ENCODE assay signal across 19 cellular contexts in the genomic region with DNA sequence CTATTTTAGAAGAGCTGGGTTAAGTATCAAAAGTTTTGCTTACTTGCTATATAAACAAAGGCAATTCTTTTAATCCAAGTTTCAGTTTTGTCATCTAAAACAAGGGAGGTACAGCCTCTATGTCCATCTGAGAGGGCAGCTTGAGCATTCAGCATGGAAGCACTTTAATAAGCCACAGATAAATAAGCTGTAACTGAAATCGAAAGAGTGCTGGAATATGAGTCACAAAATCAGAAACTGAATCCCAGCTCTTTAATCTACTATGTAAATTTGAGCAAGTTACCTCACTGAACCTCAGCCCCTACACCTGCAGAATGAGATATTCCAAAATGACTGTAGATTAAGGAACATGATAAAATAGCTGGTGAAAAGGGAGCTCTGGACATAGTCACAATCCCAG.
A peak's percentile ranks its signal among the peaks of the same experiment; 100 is the strongest.
DNase-seq lines count a peak whose midpoint lies in the region; ATAC-seq, FAIRE-seq and TF ChIP-seq lines count a peak whose summit lies in the region.
"Had no signal": no experiment of that assay in that cellular context is flagged by ENCODE, and none has a peak within 500 bp of the region (broad histone marks: within the 10 kb centered on the region; RNA-seq: fewer than 3 reads in every experiment).

No MANE protein-coding gene starts in this region.

- TF ChIP-seq CTCF in HEK293 (tag by site-specific recombination; IDR thresholded peaks at IDR 0.05) (no peak), Peyer's patch (IDR thresholded peaks at IDR 0.05) (no peak), left lung (IDR thresholded peaks at IDR 0.05) (no peak)

- H3K27me3 ChIP-seq in Peyer's patch (no peaks in the 10 kb centered on the region), left lung (no peaks in the 10 kb centered on the region)
- H3K27me3 ChIP-seq: BLaER1 treated with 17β-estradiol and CSF1 and Interleukin-3, amounts not matched to agents 10 nM and 100 nM had no signal

- peaks cover 22% of the 10 kb centered on the region for H3K36me3 Mint-ChIP-seq in activated T-helper 17 cell treated with anti-CD3 and anti-CD28 coated beads, Interleukin-2, amount 50 U/mL, for 72 hours (ENCODE audit: low read depth)

- H3K4me3 Mint-ChIP-seq in activated T-helper 17 cell treated with anti-CD3 and anti-CD28 coated beads, Interleukin-2, amount 50 U/mL, for 72 hours = no peak overlapping the region

- TF ChIP-seq POLR2A in Peyer's patch (IDR thresholded peaks at IDR 0.05) = no peak

- no peak overlapping the region for H3K4me3 ChIP-seq in HEK293 (ENCODE audit: low read depth, low read length)
- H3K4me3 ChIP-seq in Peyer's patch = no peak overlapping the region
- H3K4me3 ChIP-seq in left lung = no peak overlapping the region
- H3K4me3 ChIP-seq: BLaER1 treated with 17β-estradiol and CSF1 and Interleukin-3, amounts not matched to agents 10 nM and 100 nM had no signal

- POLR2A ChIA-PET in HEK293 (lab: Yijun Ruan, JAX) = no interaction called here

- H3K36me3 ChIP-seq in HEK293 (ENCODE audit: control insufficient read depth in 2 of 2, insufficient read depth in 1 of 2, low read length in 2 of 2) = peaks cover 14 to 76% of the 10 kb centered on the region in 2 experiments
- peaks cover 0 to 25% (median 0%) of the 10 kb centered on the region in 3 donors for H3K36me3 ChIP-seq in Peyer's patch
- H3K36me3 ChIP-seq in left lung = peaks cover 5 to 32% of the 10 kb centered on the region in 2 donors

- no peak overlapping the region for H3K27ac ChIP-seq in HEK293 (ENCODE audit: extremely low read depth, low read depth, low read length)
- H3K27ac ChIP-seq in Peyer's patch = no peak overlapping the region
- no peak overlapping the region for H3K27ac ChIP-seq in left lung
- H3K27ac ChIP-seq: BLaER1 treated with 17β-estradiol and CSF1 and Interleukin-3, amounts not matched to agents 10 nM and 100 nM; HL-60 had no signal

- H3K4me1 ChIP-seq in HEK293 (ENCODE audit: control insufficient read depth, insufficient read depth, low read length) = no peaks in the 10 kb centered on the region
- H3K4me1 ChIP-seq in Peyer's patch = no peaks in the 10 kb centered on the region
- H3K4me1 ChIP-seq in left lung = no peaks in the 10 kb centered on the region

- no peaks in the 10 kb centered on the region for H3K9me3 ChIP-seq in HEK293 (ENCODE audit: control insufficient read depth, insufficient read depth, low read depth, low read length)
- no peaks in the 10 kb centered on the region for H3K9me3 ChIP-seq in Peyer's patch
- no peaks in the 10 kb centered on the region for H3K9me3 ChIP-seq in left lung
- H3K9me3 ChIP-seq: BLaER1 treated with 17β-estradiol and CSF1 and Interleukin-3, amounts not matched to agents 10 nM and 100 nM; SK-N-SH had no signal

- no peak overlapping the region for H3K27ac Mint-ChIP-seq in activated T-helper 17 cell treated with anti-CD3 and anti-CD28 coated beads, Interleukin-2, amount 50 U/mL, for 72 hours

- ATAC-seq in activated T-helper 17 cell treated with anti-CD3 and anti-CD28 coated beads, Interleukin-2, amount 50 U/mL, for 72 hours (replicated peaks) = peak; percentile 74
- ATAC-seq in HG02852 (IDR thresholded peaks at IDR 0.05; ENCODE audit: unreplicated experiment) (no peak), left lung (no peak)
- ATAC-seq: Panc1 had no signal

- no peaks in the 10 kb centered on the region for H3K27me3 Mint-ChIP-seq in activated T-helper 17 cell treated with anti-CD3 and anti-CD28 coated beads, Interleukin-2, amount 50 U/mL, for 72 hours

- no peaks in the 10 kb centered on the region for H3K4me1 Mint-ChIP-seq in activated T-helper 17 cell treated with anti-CD3 and anti-CD28 coated beads, Interleukin-2, amount 50 U/mL, for 72 hours

- H3K9me3 Mint-ChIP-seq in activated T-helper 17 cell treated with anti-CD3 and anti-CD28 coated beads, Interleukin-2, amount 50 U/mL, for 72 hours = no peaks in the 10 kb centered on the region

- DNase-seq in AG08396 (ENCODE audit: low spot score) (peak; percentile 32), Peyer's patch (no peak), left lung (no peak)
- no peak for DNase-seq in activated T-cell treated with anti-CD3 and anti-CD28 coated beads, Interleukin-2, amount 50 U/mL, for 48 hours
- DNase-seq: DMS153, NCI-H1436, NCI-H2029 treated with DMSO at 0.1 percent for 48 hours, NCI-H774, Right ventricle myocardium superior, SK-N-SH had no signal

- CTCF ChIA-PET in HEK293 (lab: Yijun Ruan, JAX) = interaction anchor here (0.5 kb wide), 1 partner anchor 60 kb away, joined by 3 read pairs; no protein-coding TSS in a partner anchor

- peak; percentile 24 for FAIRE-seq in islet of Langerhans (lab: Jason Lieb, UNC)
- FAIRE-seq: H54, HTR-8/SVneo had no signal

- intact Hi-C loops in left lung (cut with DNase I) = no loop called here

TF ChIP-seq in HEK293, 187 proteins besides CTCF, POLR2A, EP300 and RAD21:
- TF ChIP-seq, protein P1, sequence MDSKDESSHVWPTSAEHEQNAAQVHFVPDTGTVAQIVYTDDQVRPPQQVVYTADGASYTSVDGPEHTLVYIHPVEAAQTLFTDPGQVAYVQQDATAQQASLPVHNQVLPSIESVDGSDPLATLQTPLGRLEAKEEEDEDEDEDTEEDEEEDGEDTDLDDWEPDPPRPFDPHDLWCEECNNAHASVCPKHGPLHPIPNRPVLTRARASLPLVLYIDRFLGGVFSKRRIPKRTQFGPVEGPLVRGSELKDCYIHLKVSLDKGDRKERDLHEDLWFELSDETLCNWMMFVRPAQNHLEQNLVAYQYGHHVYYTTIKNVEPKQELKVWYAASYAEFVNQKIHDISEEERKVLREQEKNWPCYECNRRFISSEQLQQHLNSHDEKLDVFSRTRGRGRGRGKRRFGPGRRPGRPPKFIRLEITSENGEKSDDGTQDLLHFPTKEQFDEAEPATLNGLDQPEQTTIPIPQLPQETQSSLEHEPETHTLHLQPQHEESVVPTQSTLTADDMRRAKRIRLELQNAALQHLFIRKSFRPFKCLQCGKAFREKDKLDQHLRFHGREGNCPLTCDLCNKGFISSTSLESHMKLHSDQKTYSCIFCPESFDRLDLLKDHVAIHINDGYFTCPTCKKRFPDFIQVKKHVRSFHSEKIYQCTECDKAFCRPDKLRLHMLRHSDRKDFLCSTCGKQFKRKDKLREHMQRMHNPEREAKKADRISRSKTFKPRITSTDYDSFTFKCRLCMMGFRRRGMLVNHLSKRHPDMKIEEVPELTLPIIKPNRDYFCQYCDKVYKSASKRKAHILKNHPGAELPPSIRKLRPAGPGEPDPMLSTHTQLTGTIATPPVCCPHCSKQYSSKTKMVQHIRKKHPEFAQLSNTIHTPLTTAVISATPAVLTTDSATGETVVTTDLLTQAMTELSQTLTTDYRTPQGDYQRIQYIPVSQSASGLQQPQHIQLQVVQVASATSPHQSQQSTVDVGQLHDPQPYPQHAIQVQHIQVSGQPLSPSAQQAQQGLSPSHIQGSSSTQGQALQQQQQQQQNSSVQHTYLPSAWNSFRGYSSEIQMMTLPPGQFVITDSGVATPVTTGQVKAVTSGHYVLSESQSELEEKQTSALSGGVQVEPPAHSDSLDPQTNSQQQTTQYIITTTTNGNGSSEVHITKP (tag by site-specific recombination; IDR thresholded peaks at IDR 0.05) = peak; percentile 25; the same call in 1 of the 2 replicates
- no peak for TF ChIP-seq ZNF629 (tag by site-specific recombination; IDR thresholded peaks at IDR 0.05)
